Comparison of ENCODE assay signal across 8 cellular contexts in the genomic region with DNA sequence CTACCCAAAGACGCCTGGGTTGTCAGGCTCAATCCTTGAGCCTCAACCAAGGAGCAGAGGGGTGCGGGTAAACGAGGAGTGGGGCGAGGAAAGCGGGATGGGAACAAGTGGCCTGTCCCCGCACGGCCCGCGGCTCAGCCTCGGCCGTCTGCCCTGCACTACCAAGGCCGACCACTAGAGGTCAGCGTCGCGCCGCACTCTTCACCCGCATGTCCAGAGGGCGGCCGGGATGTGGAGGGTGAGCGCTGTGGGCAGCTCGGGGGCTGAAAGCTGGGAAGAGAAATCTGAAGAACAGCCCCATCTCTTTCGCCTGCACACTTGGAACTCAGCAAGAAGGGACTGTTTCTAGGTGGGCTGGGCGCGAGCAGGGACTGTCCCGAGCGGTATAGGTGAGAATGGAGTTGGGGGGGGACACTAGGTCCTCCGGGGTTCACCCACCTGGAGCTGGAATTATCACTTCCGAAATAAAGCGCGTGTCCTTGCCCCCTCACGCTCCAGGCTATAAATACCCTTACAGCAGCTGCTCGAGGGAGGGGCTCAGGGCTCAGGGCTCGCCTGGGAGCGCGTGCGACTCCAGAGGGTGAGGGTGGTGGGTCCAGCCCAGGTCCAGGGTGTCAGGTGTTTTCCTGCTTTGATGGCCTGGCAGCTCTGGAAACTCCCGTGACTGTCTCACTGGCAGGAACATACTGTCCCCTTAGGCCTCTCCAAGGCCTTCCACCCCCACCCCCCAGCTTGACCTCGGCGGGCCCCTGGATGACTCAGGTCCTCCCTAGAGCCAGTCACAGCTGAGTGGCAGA. TPM values are rescaled to one million over a fixed set of nuclear protein-coding genes. Genes with fewer than 3 reads are reported as not detected.
DNase-seq lines count a peak whose midpoint lies in the region; ATAC-seq and TF ChIP-seq lines count a peak whose summit lies in the region.

No MANE protein-coding gene starts in this region.

- no peaks in the 10 kb centered on the region for H3K27me3 ChIP-seq in WERI-Rb-1 (ENCODE audit: insufficient read depth, low read depth, severe bottlenecking)
- H3K27me3 ChIP-seq in mammary epithelial cell (ENCODE audit: insufficient read depth, low read length): no peaks in the 10 kb centered on the region

- H3K9me3 ChIP-seq in WERI-Rb-1 (ENCODE audit: severe bottlenecking) (no peaks in the 10 kb centered on the region), mammary epithelial cell (replicated peaks; ENCODE audit: insufficient read depth, low read length) (no peaks in the 10 kb centered on the region)

- intact Hi-C loops in mammary epithelial cell (cut with micrococcal nuclease): loop anchor here (1.0 to 5.0 kb wide), 8 partner anchors 58 to 355 kb away; partner anchors contain the start of gene CEP85

- ATAC-seq in HG02588 (IDR thresholded peaks at IDR 0.05; ENCODE audit: unreplicated experiment): peak; percentile 66

- no peaks in the 10 kb centered on the region for H4K20me1 ChIP-seq in mammary epithelial cell (ENCODE audit: insufficient read depth, low read length)

- no peaks in the 10 kb centered on the region for H3K36me3 ChIP-seq in WERI-Rb-1
- H3K36me3 ChIP-seq in mammary epithelial cell (ENCODE audit: insufficient read depth, low read length): no peaks in the 10 kb centered on the region

- no TSS peak for BruUV-seq in mammary epithelial cell (replicated peaks; lab: Mats Ljungman, UMichigan)

- H3K79me2 ChIP-seq in mammary epithelial cell (ENCODE audit: insufficient read depth, low read length): no peaks in the 10 kb centered on the region

- TF ChIP-seq CTCF in NB4 (IDR thresholded peaks at IDR 0.05; ENCODE audit: low read depth, low read length) (peak; percentile 81), WERI-Rb-1 (IDR thresholded peaks at IDR 0.05; ENCODE audit: low read depth, low read length) (peak; percentile 96), mammary epithelial cell (conservative IDR thresholded peaks at IDR 0.05 in 1 of 2, IDR thresholded peaks at IDR 0.05 in 1 of 2; ENCODE audit: extremely low read depth in 1 of 2, insufficient read depth in 1 of 2, low read depth in 1 of 2, low read length in 2 of 2) (peak; percentile 88 to 97)

- peak; percentile 35 for DNase-seq in NCI-H1694 treated with DMSO at 0.1 percent for 48 hours (lab: John Stamatoyannopoulos, UW)
- no peak for DNase-seq in NCI-H1694 (lab: John Stamatoyannopoulos, UW)
- DNase-seq in NB4 (ENCODE audit: low read depth): peak; percentile 78
- peak; percentile 84 for DNase-seq in WERI-Rb-1
- peak; percentile 60 for DNase-seq in mammary epithelial cell
- peak; percentile 94 for DNase-seq in iPS-NIHi7 (ENCODE audit: extremely low spot score)

- dilution Hi-C loops in mammary epithelial cell (cut with HindIII; ENCODE audit: low sequenced_read_pairs): no loop called here

- CTCF ChIA-PET in mammary epithelial cell (lab: Charles Lee; ENCODE audit: low non-redundant PET): interaction anchor here (0.7 to 1.0 kb wide), 3 partner anchors 69 to 141 kb away, joined by 3 to 25 read pairs (median 3); no protein-coding TSS in a partner anchor

- no peak for TF ChIP-seq POLR2A in NB4 (IDR thresholded peaks at IDR 0.05; ENCODE audit: extremely low read depth, insufficient read length)

- H3K27ac ChIP-seq in WERI-Rb-1 (peak overlapping the region; percentile 72), mammary epithelial cell (ENCODE audit: insufficient read depth, low read depth, low read length) (no peak overlapping the region), skin epidermis (peak overlapping the region in 15 of 21 experiments; percentile 32 to 85 (median 72))

- H3K4me1 ChIP-seq in mammary epithelial cell (ENCODE audit: insufficient read depth, low read length): peaks cover 20% of the 10 kb centered on the region

- H3K4me2 ChIP-seq in mammary epithelial cell (ENCODE audit: insufficient read depth, low read depth, low read length): peak overlapping the region; percentile 100

- WGBS in mammary epithelial cell (ENCODE audit: low coverage, missing lambda C conversion rate): 4% methylated on average over 30 of the region's 39 CpGs

- peak overlapping the region; percentile 38 for H3K9ac ChIP-seq in mammary epithelial cell (ENCODE audit: insufficient read depth, low read length)

- in situ Hi-C loops in mammary epithelial cell (cut with MboI; ENCODE audit: low sequenced_read_pairs in 2 of 2): loop anchor here in 1 of 2 donors (25.0 kb wide), 1 partner anchor 126 kb away; the partner anchor contains the start of genes C1orf232, FAM110D, ZNF593 and ZNF593OS

- H2AFZ ChIP-seq in mammary epithelial cell (ENCODE audit: low read depth, low read length): peak overlapping the region; percentile 100

- H3K4me3 ChIP-seq in NB4 (ENCODE audit: low read depth, low read length): peak overlapping the region; percentile 60
- peak overlapping the region; percentile 93 for H3K4me3 ChIP-seq in WERI-Rb-1 (ENCODE audit: low read depth, low read length)
- H3K4me3 ChIP-seq in mammary epithelial cell (replicated peaks in 1 of 3; ENCODE audit: insufficient read depth in 1 of 3, low read depth in 2 of 3, low read length in 3 of 3): peak overlapping the region; percentile 75 to 91 (median 90)
- H3K4me3 ChIP-seq in skin epidermis: peak overlapping the region; percentile 60 to 89 (median 69)

RNA-seq across cellular contexts. Expression of gene SLC30A2, which starts 9.8 kb away (rescaled TPM):
- under 1 TPM in 1 of 2 donors, not detected in 1; under 0.01 TPM for total RNA-seq in mammary epithelial cell
- polyA plus RNA-seq in mammary epithelial cell: not detected
- polyA minus RNA-seq in mammary epithelial cell: not detected

RNA-seq across cellular contexts. Expression of gene EXTL1, which starts 14.6 kb away (rescaled TPM):
- 1 to 10 TPM in 1 of 2 donors, under 1 TPM in 1; 0.16 to 6.8 TPM for total RNA-seq in mammary epithelial cell
- polyA plus RNA-seq in mammary epithelial cell: 0.22 TPM
- polyA minus RNA-seq in mammary epithelial cell: not detected

RNA-seq across cellular contexts. Expression of gene TRIM63, which starts 31.3 kb away (rescaled TPM):
- total RNA-seq in mammary epithelial cell: not detected
- polyA plus RNA-seq in mammary epithelial cell: not detected
- not detected for polyA minus RNA-seq in mammary epithelial cell

RNA-seq across cellular contexts. Expression of gene PAFAH2, which starts 38.3 kb away (rescaled TPM):
- 10 to 100 TPM; 15.1 to 17.2 TPM for total RNA-seq in mammary epithelial cell
- 11.6 TPM for polyA plus RNA-seq in mammary epithelial cell
- polyA minus RNA-seq in mammary epithelial cell: 14.1 TPM
